In genomic region chr20:48817367-48818030, GRCh38 we compare ENCODE assay signal across 17 cellular contexts. TPM values are rescaled to one million over a fixed set of nuclear protein-coding genes. Genes with fewer than 3 reads are reported as not detected.
DNase-seq lines count a peak whose midpoint lies in the region; ATAC-seq and TF ChIP-seq lines count a peak whose summit lies in the region.
"Had no signal": no experiment of that assay in that cellular context is flagged by ENCODE, and none has a peak within 500 bp of the region (broad histone marks: within the 10 kb centered on the region; RNA-seq: fewer than 3 reads in every experiment).

No MANE protein-coding gene starts in this region.

- no peaks in the 10 kb centered on the region for H3K36me3 ChIP-seq in CD8-positive, alpha-beta T cell (ENCODE audit: insufficient read depth, low read length)
- H3K36me3 ChIP-seq: ovary had no signal

- H3K4me1 ChIP-seq in CD8-positive, alpha-beta T cell (ENCODE audit: insufficient read depth, low read length) = peaks cover 99% of the 10 kb centered on the region

- ATAC-seq in activated CD4-positive, alpha-beta T cell treated with anti-CD3 and anti-CD28 coated beads for 36 hours = no peak
- no peak for ATAC-seq in CD8-positive, alpha-beta T cell
- ATAC-seq in naive thymus-derived CD8-positive, alpha-beta T cell = no peak

- no peak for DNase-seq in activated CD4-positive, alpha-beta T cell treated with anti-CD3 and anti-CD28 coated beads for 36 hours
- no peak for DNase-seq in activated CD4-positive, alpha-beta T cell treated with anti-CD3 and anti-CD28 coated beads for 4 hours
- DNase-seq in CD8-positive, alpha-beta T cell = no peak
- DNase-seq in activated T-helper 1 cell treated with anti-CD3 and anti-CD28 coated beads, Interleukin-12 subunit alpha, Interleukin-12 subunit beta, Interleukin-2, Interleukin-4 antibody, amounts not matched to agents 30 ng/mL and 10 ng/mL and 1 ng/mL, durations not matched to agents 14 hours and 24 hours and 36 hours (ENCODE audit: low spot score) = no peak
- DNase-seq in naive thymus-derived CD8-positive, alpha-beta T cell = no peak
- no peak for DNase-seq in NCI-H748 (lab: John Stamatoyannopoulos, UW; ENCODE audit: unreplicated experiment)
- no peak for DNase-seq in nephron progenitor cell
- DNase-seq in A172 (ENCODE audit: low spot score) = no peak
- DNase-seq: activated gamma-delta T cell, Calu3, GDM1, hippocampal formation, kidney glomerular epithelial cell, NCI-H1092, NCI-H2171 treated with DMSO at 0.1 percent for 48 hours, NCI-H82, ovary had no signal

- peak overlapping the region; percentile 82 for H3K27ac Mint-ChIP-seq in activated CD4-positive, alpha-beta T cell treated with anti-CD3 and anti-CD28 coated beads for 36 hours
- no peak overlapping the region for H3K27ac Mint-ChIP-seq in CD8-positive, alpha-beta T cell
- peak overlapping the region; percentile 96 for H3K27ac Mint-ChIP-seq in activated T-helper 1 cell treated with anti-CD3 and anti-CD28 coated beads, Interleukin-12 subunit alpha, Interleukin-12 subunit beta, Interleukin-2, Interleukin-4 antibody, amounts not matched to agents 30 ng/mL and 10 ng/mL and 1 ng/mL, durations not matched to agents 14 hours and 24 hours and 36 hours
- peak overlapping the region in 9 of 10 donors; percentile 87 to 98 (median 97) for H3K27ac Mint-ChIP-seq in naive thymus-derived CD8-positive, alpha-beta T cell
- no peak overlapping the region for H3K27ac Mint-ChIP-seq in nephron progenitor cell

- H3K9me3 ChIP-seq in CD8-positive, alpha-beta T cell (ENCODE audit: low read length) = no peaks in the 10 kb centered on the region
- H3K9me3 ChIP-seq: ovary had no signal

- no peaks in the 10 kb centered on the region for H3K9me3 Mint-ChIP-seq in activated CD4-positive, alpha-beta T cell treated with anti-CD3 and anti-CD28 coated beads for 36 hours (ENCODE audit: low read depth)
- H3K9me3 Mint-ChIP-seq in CD8-positive, alpha-beta T cell = no peaks in the 10 kb centered on the region
- H3K9me3 Mint-ChIP-seq in activated T-helper 1 cell treated with anti-CD3 and anti-CD28 coated beads, Interleukin-12 subunit alpha, Interleukin-12 subunit beta, Interleukin-2, Interleukin-4 antibody, amounts not matched to agents 30 ng/mL and 10 ng/mL and 1 ng/mL, durations not matched to agents 14 hours and 24 hours and 36 hours = no peaks in the 10 kb centered on the region
- H3K9me3 Mint-ChIP-seq in naive thymus-derived CD8-positive, alpha-beta T cell = no peaks in the 10 kb centered on the region
- no peaks in the 10 kb centered on the region for H3K9me3 Mint-ChIP-seq in nephron progenitor cell

- CTCF ChIA-PET in activated CD4-positive, alpha-beta T cell treated with anti-CD3 and anti-CD28 coated beads for 36 hours (lab: Charles Lee) = interaction anchor here (0.7 kb wide), 1 partner anchor 160 kb away, joined by 4 read pairs; no protein-coding TSS in a partner anchor
- CTCF ChIA-PET in CD8-positive, alpha-beta T cell (lab: Charles Lee) = interaction anchor here (1.2 kb wide), 1 partner anchor 88 kb away, joined by 4 read pairs; no protein-coding TSS in a partner anchor

- peaks cover 7% of the 10 kb centered on the region for H3K36me3 Mint-ChIP-seq in activated CD4-positive, alpha-beta T cell treated with anti-CD3 and anti-CD28 coated beads for 36 hours (ENCODE audit: low read depth)
- peaks cover 41% of the 10 kb centered on the region for H3K36me3 Mint-ChIP-seq in CD8-positive, alpha-beta T cell
- H3K36me3 Mint-ChIP-seq in activated T-helper 1 cell treated with anti-CD3 and anti-CD28 coated beads, Interleukin-12 subunit alpha, Interleukin-12 subunit beta, Interleukin-2, Interleukin-4 antibody, amounts not matched to agents 30 ng/mL and 10 ng/mL and 1 ng/mL, durations not matched to agents 14 hours and 24 hours and 36 hours (ENCODE audit: low read depth) = peaks cover 35% of the 10 kb centered on the region
- H3K36me3 Mint-ChIP-seq in naive thymus-derived CD8-positive, alpha-beta T cell = peaks cover 0 to 2% (median 0%) of the 10 kb centered on the region in 3 donors
- H3K36me3 Mint-ChIP-seq in nephron progenitor cell (ENCODE audit: low read depth) = peaks cover 9% of the 10 kb centered on the region

- no peaks in the 10 kb centered on the region for H3K27me3 Mint-ChIP-seq in activated CD4-positive, alpha-beta T cell treated with anti-CD3 and anti-CD28 coated beads for 36 hours
- H3K27me3 Mint-ChIP-seq in CD8-positive, alpha-beta T cell (ENCODE audit: low read depth) = no peaks in the 10 kb centered on the region
- no peaks in the 10 kb centered on the region for H3K27me3 Mint-ChIP-seq in activated T-helper 1 cell treated with anti-CD3 and anti-CD28 coated beads, Interleukin-12 subunit alpha, Interleukin-12 subunit beta, Interleukin-2, Interleukin-4 antibody, amounts not matched to agents 30 ng/mL and 10 ng/mL and 1 ng/mL, durations not matched to agents 14 hours and 24 hours and 36 hours (ENCODE audit: insufficient read depth)
- H3K27me3 Mint-ChIP-seq in naive thymus-derived CD8-positive, alpha-beta T cell = no peaks in the 10 kb centered on the region
- H3K27me3 Mint-ChIP-seq in nephron progenitor cell (ENCODE audit: low read depth, poor library complexity) = no peaks in the 10 kb centered on the region

- H3K4me3 Mint-ChIP-seq in activated CD4-positive, alpha-beta T cell treated with anti-CD3 and anti-CD28 coated beads for 36 hours = peak overlapping the region; percentile 15
- H3K4me3 Mint-ChIP-seq in CD8-positive, alpha-beta T cell = peak overlapping the region; percentile 96
- H3K4me3 Mint-ChIP-seq in activated T-helper 1 cell treated with anti-CD3 and anti-CD28 coated beads, Interleukin-12 subunit alpha, Interleukin-12 subunit beta, Interleukin-2, Interleukin-4 antibody, amounts not matched to agents 30 ng/mL and 10 ng/mL and 1 ng/mL, durations not matched to agents 14 hours and 24 hours and 36 hours = peak overlapping the region; percentile 56
- peak overlapping the region; percentile 60 to 97 (median 74) for H3K4me3 Mint-ChIP-seq in naive thymus-derived CD8-positive, alpha-beta T cell
- no peak overlapping the region for H3K4me3 Mint-ChIP-seq in nephron progenitor cell

- H3K27ac ChIP-seq in CD8-positive, alpha-beta T cell (ENCODE audit: low read depth, low read length) = peak overlapping the region; percentile 41
- H3K27ac ChIP-seq: ovary had no signal

- no peak overlapping the region for H3K4me3 ChIP-seq in CD8-positive, alpha-beta T cell (ENCODE audit: low read depth, low read length)
- H3K4me3 ChIP-seq: ovary had no signal

- peaks cover 76% of the 10 kb centered on the region for H3K4me1 Mint-ChIP-seq in activated CD4-positive, alpha-beta T cell treated with anti-CD3 and anti-CD28 coated beads for 36 hours
- H3K4me1 Mint-ChIP-seq in CD8-positive, alpha-beta T cell (ENCODE audit: low read depth) = peaks cover 66% of the 10 kb centered on the region
- H3K4me1 Mint-ChIP-seq in activated T-helper 1 cell treated with anti-CD3 and anti-CD28 coated beads, Interleukin-12 subunit alpha, Interleukin-12 subunit beta, Interleukin-2, Interleukin-4 antibody, amounts not matched to agents 30 ng/mL and 10 ng/mL and 1 ng/mL, durations not matched to agents 14 hours and 24 hours and 36 hours (ENCODE audit: low read depth) = peaks cover 62% of the 10 kb centered on the region
- H3K4me1 Mint-ChIP-seq in naive thymus-derived CD8-positive, alpha-beta T cell = peaks cover 0 to 78% (median 30%) of the 10 kb centered on the region in 4 donors
- H3K4me1 Mint-ChIP-seq in nephron progenitor cell = peaks cover 43% of the 10 kb centered on the region

- TF ChIP-seq CTCF in CD8-positive, alpha-beta T cell (IDR thresholded peaks at IDR 0.05) = no peak
- TF ChIP-seq CTCF in nephron progenitor cell (IDR thresholded peaks at IDR 0.05) = no peak

- intact Hi-C loops in activated CD4-positive, alpha-beta T cell treated with anti-CD3 and anti-CD28 coated beads for 36 hours (cut with DNase I, micrococcal nuclease) = no loop called here
- intact Hi-C loops in CD8-positive, alpha-beta T cell (cut with DNase I, micrococcal nuclease) = loop anchor here in 1 of 2 experiments (2.0 kb wide), 1 partner anchor 57 kb away; no protein-coding TSS in a partner anchor
- intact Hi-C loops in activated T-helper 1 cell treated with anti-CD3 and anti-CD28 coated beads, Interleukin-12 subunit alpha, Interleukin-12 subunit beta, Interleukin-2, Interleukin-4 antibody, amounts not matched to agents 30 ng/mL and 10 ng/mL and 1 ng/mL, durations not matched to agents 14 hours and 24 hours and 36 hours (cut with micrococcal nuclease) = no loop called here

- POLR2A ChIA-PET in activated CD4-positive, alpha-beta T cell treated with anti-CD3 and anti-CD28 coated beads for 36 hours (lab: Charles Lee) = interaction anchor here (0.6 kb wide), 1 partner anchor 29 kb away, joined by 3 read pairs; no protein-coding TSS in a partner anchor
- POLR2A ChIA-PET in CD8-positive, alpha-beta T cell (lab: Charles Lee) = interaction anchor here (1.0 to 2.3 kb wide), 9 partner anchors 10 to 110 kb away, joined by 3 to 13 read pairs (median 3); partner anchors contain the start of gene PREX1
- POLR2A ChIA-PET in naive thymus-derived CD8-positive, alpha-beta T cell (lab: Charles Lee) = interaction anchor here (1.0 to 6.2 kb wide), 8 partner anchors 9 to 98 kb away, joined by 3 to 43 read pairs (median 5); partner anchors contain the start of gene PREX1

- H3K27me3 ChIP-seq in CD8-positive, alpha-beta T cell (ENCODE audit: insufficient read depth, low read length) = no peaks in the 10 kb centered on the region
- H3K27me3 ChIP-seq: ovary had no signal

RNA-seq across cellular contexts. Expression of gene PREX1, which starts 10.3 kb away (rescaled TPM):
- 10 to 100 TPM; 36.5 to 39.2 TPM for total RNA-seq in activated CD4-positive, alpha-beta T cell treated with anti-CD3 and anti-CD28 coated beads for 36 hours
- total RNA-seq in CD8-positive, alpha-beta T cell = 100 to 1,000 TPM; 111 to 117 TPM
- 68.2 and 69.4 TPM in 2 replicates for total RNA-seq in activated T-helper 1 cell treated with anti-CD3 and anti-CD28 coated beads, Interleukin-12 subunit alpha, Interleukin-12 subunit beta, Interleukin-2, Interleukin-4 antibody, amounts not matched to agents 30 ng/mL and 10 ng/mL and 1 ng/mL, durations not matched to agents 14 hours and 24 hours and 36 hours
- 100 to 1,000 TPM; 140 to 141 TPM for total RNA-seq in naive thymus-derived CD8-positive, alpha-beta T cell
- polyA plus RNA-seq in naive thymus-derived CD8-positive, alpha-beta T cell = 10 to 100 TPM; 14.4 to 38.5 (median 20.9) TPM
- 8.1 and 12.2 TPM in 2 replicates for total RNA-seq in A172 (2014; rRNA removed; shearing (Covaris generic))

Comparison
In these comparisons a context has a peak if more than half of its experiments do, and no peak if none do; other contexts are left out.
1. H3K27ac Mint-ChIP-seq: peak in activated CD4-positive, alpha-beta T cell treated with anti-CD3 and anti-CD28 coated beads for 36 hours (single experiment), activated T-helper 1 cell treated with anti-CD3 and anti-CD28 coated beads, Interleukin-12 subunit alpha, Interleukin-12 subunit beta, Interleukin-2, Interleukin-4 antibody, amounts not matched to agents 30 ng/mL and 10 ng/mL and 1 ng/mL, durations not matched to agents 14 hours and 24 hours and 36 hours (single experiment) and naive thymus-derived CD8-positive, alpha-beta T cell (9 of 10); none in CD8-positive, alpha-beta T cell (single experiment) and nephron progenitor cell (single experiment).